In genomic region chr7:128833148-128833938, GRCh38 we compare ENCODE assay signal across 1 cellular context.
A peak's percentile ranks its signal among the peaks of the same experiment; 100 is the strongest.
TF ChIP-seq lines count a peak whose summit lies in the region.

No MANE protein-coding gene starts in this region.

TF ChIP-seq in K562, 482 proteins besides CTCF, POLR2A, EP300 and RAD21 (continues in another document):
- TF ChIP-seq HNRNPLL (IDR thresholded peaks at IDR 0.05; ENCODE audit: low read depth, low read length, poor library complexity, severe bottlenecking) (peak; percentile 15), ZNF431 (CRISPR knock-in tag; IDR thresholded peaks at IDR 0.05) (no peak), ETV6 (IDR thresholded peaks at IDR 0.05; ENCODE audit: borderline replicate concordance in 1 of 2, low read depth in 2 of 2, low read length in 1 of 2) (no peak), ETV6 (CRISPR knock-in tag; IDR thresholded peaks at IDR 0.05; ENCODE audit: borderline replicate concordance) (no peak), CBX3 (IDR thresholded peaks at IDR 0.05; ENCODE audit: borderline replicate concordance in 1 of 2, low read length in 2 of 2) (peak in 1 of 2 experiments; percentile 19; a peak in 1 of 3 replicates), SMARCB1 (IDR thresholded peaks at IDR 0.05; ENCODE audit: insufficient read length, low read depth) (peak; percentile 7), CBX2 (IDR thresholded peaks at IDR 0.05; ENCODE audit: insufficient read depth, low read length, poor library complexity, severe bottlenecking) (no peak), OTX1 (CRISPR knock-in tag; IDR thresholded peaks at IDR 0.05) (0 out of 2 replicates have a peak, but pooled peaks have one; percentile 4), ATF1 (CRISPR knock-in tag; IDR thresholded peaks at IDR 0.05) (no peak), ATF1 (tag; IDR thresholded peaks at IDR 0.05) (no peak), NFIC (IDR thresholded peaks at IDR 0.05) (peak; percentile 84), FOXA3 (CRISPR knock-in tag; conservative IDR thresholded peaks at IDR 0.05 in 1 of 2, IDR thresholded peaks at IDR 0.05 in 1 of 2) (0 out of 4 replicates have a peak, but pooled peaks of 1 of the 2 experiments have one; percentile 38), SPI1 (IDR thresholded peaks at IDR 0.05; ENCODE audit: borderline replicate concordance, low read depth, low read length) (peak; percentile 36; the same call in 1 of the 2 replicates), NCOR1 (IDR thresholded peaks at IDR 0.05) (0 out of 2 replicates have a peak, but pooled peaks have one; percentile 18), ASH1L (IDR thresholded peaks at IDR 0.05; ENCODE audit: borderline replicate concordance, low read depth, partially characterized antibody) (no peak), PHB (CRISPR knock-in tag; IDR thresholded peaks at IDR 0.05) (no peak), SRSF7 (optimal IDR thresholded peaks at IDR 0.05; ENCODE audit: low read depth, low read length) (no peak), KDM5B (IDR thresholded peaks at IDR 0.05; ENCODE audit: insufficient replicate concordance, low read depth, low read length) (peak; percentile 2), CREB1 (IDR thresholded peaks at IDR 0.05) (no peak), CREB1 (CRISPR knock-in tag; IDR thresholded peaks at IDR 0.05) (peak; percentile 41; the same call in 1 of the 2 replicates), HDAC2 (IDR thresholded peaks at IDR 0.05) (no peak), ZNF263 (CRISPR knock-in tag; IDR thresholded peaks at IDR 0.05; ENCODE audit: borderline replicate concordance) (peak; percentile 86), RBM39 (optimal IDR thresholded peaks at IDR 0.05; ENCODE audit: low read depth, low read length) (peak; percentile 19), ZNF347 (CRISPR knock-in tag; IDR thresholded peaks at IDR 0.05; ENCODE audit: low read depth) (no peak), CTBP1 (IDR thresholded peaks at IDR 0.05; ENCODE audit: borderline replicate concordance) (0 out of 2 replicates have a peak, but pooled peaks have one; percentile 11), EGR1 (conservative IDR thresholded peaks at IDR 0.05) (peak; percentile 48; the same call in 1 of the 2 replicates), MAZ (CRISPR knock-in tag; conservative IDR thresholded peaks at IDR 0.05 in 1 of 2, IDR thresholded peaks at IDR 0.05 in 1 of 2) (peak in 1 of 2 experiments; percentile 22; a peak in 1 of 4 replicates), KAT7 (CRISPR knock-in tag; IDR thresholded peaks at IDR 0.05; ENCODE audit: borderline replicate concordance) (peak; percentile 54; the same call in 1 of the 2 replicates), ZBTB1 (CRISPR knock-in tag; IDR thresholded peaks at IDR 0.05; ENCODE audit: borderline replicate concordance, low read depth) (0 out of 2 replicates have a peak, but pooled peaks have one; percentile 40), THRB (CRISPR knock-in tag; conservative IDR thresholded peaks at IDR 0.05) (no peak), STAT5B (CRISPR knock-in tag; IDR thresholded peaks at IDR 0.05) (no peak), HMG20B (CRISPR knock-in tag; IDR thresholded peaks at IDR 0.05) (no peak), LCOR (CRISPR knock-in tag; IDR thresholded peaks at IDR 0.05) (0 out of 2 replicates have a peak, but pooled peaks have one; percentile 37), ZNF740 (CRISPR knock-in tag; IDR thresholded peaks at IDR 0.05) (peak; percentile 87), ZNF740 (tag; IDR thresholded peaks at IDR 0.05) (peak in 1 of 2 experiments; percentile 55; a peak in 1 of 4 replicates), TRIM24 (IDR thresholded peaks at IDR 0.05) (no peak), GABPB1 (CRISPR knock-in tag; IDR thresholded peaks at IDR 0.05) (peak; percentile 25; the same call in 1 of the 2 replicates), MCM2 (IDR thresholded peaks at IDR 0.05; ENCODE audit: low read depth) (no peak), RCOR1 (IDR thresholded peaks at IDR 0.05; ENCODE audit: borderline replicate concordance in 1 of 2, low read depth in 2 of 2, low read length in 2 of 2) (peak in 1 of 2 experiments; percentile 57; a peak in 2 of 4 replicates)
- TF ChIP-seq, protein P1, sequence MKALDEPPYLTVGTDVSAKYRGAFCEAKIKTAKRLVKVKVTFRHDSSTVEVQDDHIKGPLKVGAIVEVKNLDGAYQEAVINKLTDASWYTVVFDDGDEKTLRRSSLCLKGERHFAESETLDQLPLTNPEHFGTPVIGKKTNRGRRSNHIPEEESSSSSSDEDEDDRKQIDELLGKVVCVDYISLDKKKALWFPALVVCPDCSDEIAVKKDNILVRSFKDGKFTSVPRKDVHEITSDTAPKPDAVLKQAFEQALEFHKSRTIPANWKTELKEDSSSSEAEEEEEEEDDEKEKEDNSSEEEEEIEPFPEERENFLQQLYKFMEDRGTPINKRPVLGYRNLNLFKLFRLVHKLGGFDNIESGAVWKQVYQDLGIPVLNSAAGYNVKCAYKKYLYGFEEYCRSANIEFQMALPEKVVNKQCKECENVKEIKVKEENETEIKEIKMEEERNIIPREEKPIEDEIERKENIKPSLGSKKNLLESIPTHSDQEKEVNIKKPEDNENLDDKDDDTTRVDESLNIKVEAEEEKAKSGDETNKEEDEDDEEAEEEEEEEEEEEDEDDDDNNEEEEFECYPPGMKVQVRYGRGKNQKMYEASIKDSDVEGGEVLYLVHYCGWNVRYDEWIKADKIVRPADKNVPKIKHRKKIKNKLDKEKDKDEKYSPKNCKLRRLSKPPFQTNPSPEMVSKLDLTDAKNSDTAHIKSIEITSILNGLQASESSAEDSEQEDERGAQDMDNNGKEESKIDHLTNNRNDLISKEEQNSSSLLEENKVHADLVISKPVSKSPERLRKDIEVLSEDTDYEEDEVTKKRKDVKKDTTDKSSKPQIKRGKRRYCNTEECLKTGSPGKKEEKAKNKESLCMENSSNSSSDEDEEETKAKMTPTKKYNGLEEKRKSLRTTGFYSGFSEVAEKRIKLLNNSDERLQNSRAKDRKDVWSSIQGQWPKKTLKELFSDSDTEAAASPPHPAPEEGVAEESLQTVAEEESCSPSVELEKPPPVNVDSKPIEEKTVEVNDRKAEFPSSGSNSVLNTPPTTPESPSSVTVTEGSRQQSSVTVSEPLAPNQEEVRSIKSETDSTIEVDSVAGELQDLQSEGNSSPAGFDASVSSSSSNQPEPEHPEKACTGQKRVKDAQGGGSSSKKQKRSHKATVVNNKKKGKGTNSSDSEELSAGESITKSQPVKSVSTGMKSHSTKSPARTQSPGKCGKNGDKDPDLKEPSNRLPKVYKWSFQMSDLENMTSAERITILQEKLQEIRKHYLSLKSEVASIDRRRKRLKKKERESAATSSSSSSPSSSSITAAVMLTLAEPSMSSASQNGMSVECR (CRISPR knock-in tag; IDR thresholded peaks at IDR 0.05): 0 out of 2 replicates have a peak, but pooled peaks have one; percentile 14
- TF ChIP-seq, protein P2, sequence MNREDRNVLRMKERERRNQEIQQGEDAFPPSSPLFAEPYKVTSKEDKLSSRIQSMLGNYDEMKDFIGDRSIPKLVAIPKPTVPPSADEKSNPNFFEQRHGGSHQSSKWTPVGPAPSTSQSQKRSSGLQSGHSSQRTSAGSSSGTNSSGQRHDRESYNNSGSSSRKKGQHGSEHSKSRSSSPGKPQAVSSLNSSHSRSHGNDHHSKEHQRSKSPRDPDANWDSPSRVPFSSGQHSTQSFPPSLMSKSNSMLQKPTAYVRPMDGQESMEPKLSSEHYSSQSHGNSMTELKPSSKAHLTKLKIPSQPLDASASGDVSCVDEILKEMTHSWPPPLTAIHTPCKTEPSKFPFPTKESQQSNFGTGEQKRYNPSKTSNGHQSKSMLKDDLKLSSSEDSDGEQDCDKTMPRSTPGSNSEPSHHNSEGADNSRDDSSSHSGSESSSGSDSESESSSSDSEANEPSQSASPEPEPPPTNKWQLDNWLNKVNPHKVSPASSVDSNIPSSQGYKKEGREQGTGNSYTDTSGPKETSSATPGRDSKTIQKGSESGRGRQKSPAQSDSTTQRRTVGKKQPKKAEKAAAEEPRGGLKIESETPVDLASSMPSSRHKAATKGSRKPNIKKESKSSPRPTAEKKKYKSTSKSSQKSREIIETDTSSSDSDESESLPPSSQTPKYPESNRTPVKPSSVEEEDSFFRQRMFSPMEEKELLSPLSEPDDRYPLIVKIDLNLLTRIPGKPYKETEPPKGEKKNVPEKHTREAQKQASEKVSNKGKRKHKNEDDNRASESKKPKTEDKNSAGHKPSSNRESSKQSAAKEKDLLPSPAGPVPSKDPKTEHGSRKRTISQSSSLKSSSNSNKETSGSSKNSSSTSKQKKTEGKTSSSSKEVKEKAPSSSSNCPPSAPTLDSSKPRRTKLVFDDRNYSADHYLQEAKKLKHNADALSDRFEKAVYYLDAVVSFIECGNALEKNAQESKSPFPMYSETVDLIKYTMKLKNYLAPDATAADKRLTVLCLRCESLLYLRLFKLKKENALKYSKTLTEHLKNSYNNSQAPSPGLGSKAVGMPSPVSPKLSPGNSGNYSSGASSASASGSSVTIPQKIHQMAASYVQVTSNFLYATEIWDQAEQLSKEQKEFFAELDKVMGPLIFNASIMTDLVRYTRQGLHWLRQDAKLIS (CRISPR knock-in tag; IDR thresholded peaks at IDR 0.05): peak; percentile 73
- TF ChIP-seq, protein P3, sequence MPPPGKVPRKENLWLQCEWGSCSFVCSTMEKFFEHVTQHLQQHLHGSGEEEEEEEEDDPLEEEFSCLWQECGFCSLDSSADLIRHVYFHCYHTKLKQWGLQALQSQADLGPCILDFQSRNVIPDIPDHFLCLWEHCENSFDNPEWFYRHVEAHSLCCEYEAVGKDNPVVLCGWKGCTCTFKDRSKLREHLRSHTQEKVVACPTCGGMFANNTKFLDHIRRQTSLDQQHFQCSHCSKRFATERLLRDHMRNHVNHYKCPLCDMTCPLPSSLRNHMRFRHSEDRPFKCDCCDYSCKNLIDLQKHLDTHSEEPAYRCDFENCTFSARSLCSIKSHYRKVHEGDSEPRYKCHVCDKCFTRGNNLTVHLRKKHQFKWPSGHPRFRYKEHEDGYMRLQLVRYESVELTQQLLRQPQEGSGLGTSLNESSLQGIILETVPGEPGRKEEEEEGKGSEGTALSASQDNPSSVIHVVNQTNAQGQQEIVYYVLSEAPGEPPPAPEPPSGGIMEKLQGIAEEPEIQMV (tag; conservative IDR thresholded peaks at IDR 0.05; ENCODE audit: low read depth): no peak
- TF ChIP-seq, protein P4, sequence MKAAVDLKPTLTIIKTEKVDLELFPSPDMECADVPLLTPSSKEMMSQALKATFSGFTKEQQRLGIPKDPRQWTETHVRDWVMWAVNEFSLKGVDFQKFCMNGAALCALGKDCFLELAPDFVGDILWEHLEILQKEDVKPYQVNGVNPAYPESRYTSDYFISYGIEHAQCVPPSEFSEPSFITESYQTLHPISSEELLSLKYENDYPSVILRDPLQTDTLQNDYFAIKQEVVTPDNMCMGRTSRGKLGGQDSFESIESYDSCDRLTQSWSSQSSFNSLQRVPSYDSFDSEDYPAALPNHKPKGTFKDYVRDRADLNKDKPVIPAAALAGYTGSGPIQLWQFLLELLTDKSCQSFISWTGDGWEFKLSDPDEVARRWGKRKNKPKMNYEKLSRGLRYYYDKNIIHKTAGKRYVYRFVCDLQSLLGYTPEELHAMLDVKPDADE (conservative IDR thresholded peaks at IDR 0.05; ENCODE audit: control insufficient read depth, low read depth, low read length): 0 out of 2 replicates have a peak, but pooled peaks have one; percentile 6
- TF ChIP-seq, protein P5, sequence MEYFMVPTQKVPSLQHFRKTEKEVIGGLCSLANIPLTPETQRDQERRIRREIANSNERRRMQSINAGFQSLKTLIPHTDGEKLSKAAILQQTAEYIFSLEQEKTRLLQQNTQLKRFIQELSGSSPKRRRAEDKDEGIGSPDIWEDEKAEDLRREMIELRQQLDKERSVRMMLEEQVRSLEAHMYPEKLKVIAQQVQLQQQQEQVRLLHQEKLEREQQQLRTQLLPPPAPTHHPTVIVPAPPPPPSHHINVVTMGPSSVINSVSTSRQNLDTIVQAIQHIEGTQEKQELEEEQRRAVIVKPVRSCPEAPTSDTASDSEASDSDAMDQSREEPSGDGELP (CRISPR knock-in tag; IDR thresholded peaks at IDR 0.05; ENCODE audit: borderline replicate concordance): peak; percentile 12
- TF ChIP-seq, protein P6, sequence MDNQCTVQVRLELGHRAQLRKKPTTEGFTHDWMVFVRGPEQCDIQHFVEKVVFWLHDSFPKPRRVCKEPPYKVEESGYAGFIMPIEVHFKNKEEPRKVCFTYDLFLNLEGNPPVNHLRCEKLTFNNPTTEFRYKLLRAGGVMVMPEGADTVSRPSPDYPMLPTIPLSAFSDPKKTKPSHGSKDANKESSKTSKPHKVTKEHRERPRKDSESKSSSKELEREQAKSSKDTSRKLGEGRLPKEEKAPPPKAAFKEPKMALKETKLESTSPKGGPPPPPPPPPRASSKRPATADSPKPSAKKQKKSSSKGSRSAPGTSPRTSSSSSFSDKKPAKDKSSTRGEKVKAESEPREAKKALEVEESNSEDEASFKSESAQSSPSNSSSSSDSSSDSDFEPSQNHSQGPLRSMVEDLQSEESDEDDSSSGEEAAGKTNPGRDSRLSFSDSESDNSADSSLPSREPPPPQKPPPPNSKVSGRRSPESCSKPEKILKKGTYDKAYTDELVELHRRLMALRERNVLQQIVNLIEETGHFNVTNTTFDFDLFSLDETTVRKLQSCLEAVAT (IDR thresholded peaks at IDR 0.05): 0 out of 4 replicates have a peak, but pooled peaks of 1 of the 2 experiments have one; percentile 8
- TF ChIP-seq, protein P7, sequence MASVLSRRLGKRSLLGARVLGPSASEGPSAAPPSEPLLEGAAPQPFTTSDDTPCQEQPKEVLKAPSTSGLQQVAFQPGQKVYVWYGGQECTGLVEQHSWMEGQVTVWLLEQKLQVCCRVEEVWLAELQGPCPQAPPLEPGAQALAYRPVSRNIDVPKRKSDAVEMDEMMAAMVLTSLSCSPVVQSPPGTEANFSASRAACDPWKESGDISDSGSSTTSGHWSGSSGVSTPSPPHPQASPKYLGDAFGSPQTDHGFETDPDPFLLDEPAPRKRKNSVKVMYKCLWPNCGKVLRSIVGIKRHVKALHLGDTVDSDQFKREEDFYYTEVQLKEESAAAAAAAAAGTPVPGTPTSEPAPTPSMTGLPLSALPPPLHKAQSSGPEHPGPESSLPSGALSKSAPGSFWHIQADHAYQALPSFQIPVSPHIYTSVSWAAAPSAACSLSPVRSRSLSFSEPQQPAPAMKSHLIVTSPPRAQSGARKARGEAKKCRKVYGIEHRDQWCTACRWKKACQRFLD (CRISPR knock-in tag; IDR thresholded peaks at IDR 0.05): 0 out of 2 replicates have a peak, but pooled peaks have one; percentile 7
